Comparison of ENCODE assay signal across 8 cellular contexts in genomic region chr11:35139883-35140282, GRCh38. TPM values are rescaled to one million over a fixed set of nuclear protein-coding genes. Genes with fewer than 3 reads are reported as not detected.
DNase-seq lines count a peak whose midpoint lies in the region; ATAC-seq and TF ChIP-seq lines count a peak whose summit lies in the region.

No MANE protein-coding gene starts in this region.

- peaks cover 31% of the 10 kb centered on the region for H3K27me3 ChIP-seq in cardiac muscle cell
- H3K27me3 ChIP-seq in adrenal gland: no peaks in the 10 kb centered on the region
- H3K27me3 ChIP-seq in upper lobe of left lung: no peaks in the 10 kb centered on the region

- TF ChIP-seq POLR2A in adrenal gland (IDR thresholded peaks at IDR 0.05): no peak
- TF ChIP-seq POLR2A in upper lobe of left lung (IDR thresholded peaks at IDR 0.05): no peak

- no peaks in the 10 kb centered on the region for H3K36me3 ChIP-seq in cardiac muscle cell
- no peaks in the 10 kb centered on the region for H3K36me3 ChIP-seq in adrenal gland (replicated peaks in 1 of 2)
- no peaks in the 10 kb centered on the region for H3K36me3 ChIP-seq in upper lobe of left lung

- in situ Hi-C loops in GM13977 (cut with MboI; ENCODE audit: low pct_unique_long_range_greater_than_20kb, low sequenced_read_pairs, unreplicated experiment): loop anchor here (10.0 kb wide), 1 partner anchor 125 kb away; no protein-coding TSS in a partner anchor

- H3K27ac ChIP-seq in cardiac muscle cell (no peak overlapping the region), adrenal gland (peak overlapping the region in 4 of 5 donors; percentile 8 to 84 (median 66)), upper lobe of left lung (peak overlapping the region; percentile 92 to 99 (median 94))

- ATAC-seq in upper lobe of left lung (ENCODE audit: low FRiP score in 2 of 2): peak in 1 of 2 donors; percentile 2

- no peak for TF ChIP-seq EP300 in upper lobe of left lung (IDR thresholded peaks at IDR 0.05)

- no peak for TF ChIP-seq CTCF in cardiac muscle cell (IDR thresholded peaks at IDR 0.05; ENCODE audit: low read depth, low read length)
- TF ChIP-seq CTCF in adrenal gland (IDR thresholded peaks at IDR 0.05): no peak
- TF ChIP-seq CTCF in upper lobe of left lung (IDR thresholded peaks at IDR 0.05): no peak
- no peak for TF ChIP-seq CTCF in GM13977 (IDR thresholded peaks at IDR 0.05; ENCODE audit: extremely low read depth, insufficient read depth, missing control alignments)

- peaks cover 3% of the 10 kb centered on the region for H3K4me1 ChIP-seq in cardiac muscle cell (ENCODE audit: low read depth)
- H3K4me1 ChIP-seq in adrenal gland (replicated peaks in 1 of 2): peaks cover 0 to 20% of the 10 kb centered on the region in 2 donors
- peaks cover 33 to 53% (median 43%) of the 10 kb centered on the region in 4 donors for H3K4me1 ChIP-seq in upper lobe of left lung

- H3K9me3 ChIP-seq in cardiac muscle cell (ENCODE audit: low read depth): no peaks in the 10 kb centered on the region
- no peaks in the 10 kb centered on the region for H3K9me3 ChIP-seq in adrenal gland (replicated peaks in 1 of 3)
- no peaks in the 10 kb centered on the region for H3K9me3 ChIP-seq in upper lobe of left lung

- H3K4me3 ChIP-seq in cardiac muscle cell (peak overlapping the region; percentile 54), adrenal gland (peak overlapping the region in 3 of 4 donors; percentile 5 to 74 (median 55)), upper lobe of left lung (peak overlapping the region; percentile 65 to 84 (median 79))

- DNase-seq in cardiac muscle cell (ENCODE audit: low read depth in 1 of 2, low spot score in 1 of 2): no peak
- DNase-seq in cardiac septum (ENCODE audit: low spot score): no peak
- DNase-seq in adrenal gland: peak in 2 of 7 donors; percentile 12 to 62
- peak; percentile 39 for DNase-seq in kidney tubule cell (ENCODE audit: low spot score)
- DNase-seq in upper lobe of left lung: peak in 1 of 2 donors; percentile 38
- no peak for DNase-seq in dedifferentiated amniotic fluid mesenchymal stem cell (ENCODE audit: extremely low spot score)
- DNase-seq in GM13977 (ENCODE audit: low spot score): no peak
- DNase-seq in NCI-H1048 (lab: John Stamatoyannopoulos, UW): no peak

- intact Hi-C loops in cardiac septum (cut with DNase I) (loop anchor here (5.0 kb wide), 1 partner anchor 42 kb away; no protein-coding TSS in a partner anchor), adrenal gland (cut with DNase I) (no loop called here)

- WGBS in adrenal gland, 4 donors: 52 to 67% (median 59%) methylated on average over 1 to 4 of the region's 4 CpGs
- WGBS in upper lobe of left lung, 2 donors: 0 to 5% methylated on average over 2 to 4 of the region's 4 CpGs

RNA-seq across cellular contexts. Expression of gene CD44, which starts 0.9 kb away (rescaled TPM):
- total RNA-seq in cardiac muscle cell: 11.2 and 41.3 TPM in 2 replicates
- polyA plus RNA-seq in cardiac muscle cell: 8.5 and 32.7 TPM in 2 replicates
- 55.6 TPM for total RNA-seq in cardiac septum
- total RNA-seq in adrenal gland: 100 to 1,000 TPM in 2 of 8 donors, 10 to 100 TPM in 6; 65.3 to 110 (median 83.2) TPM
- polyA plus RNA-seq in adrenal gland: 10 to 100 TPM; 20.2 to 81.2 (median 32.5) TPM
- total RNA-seq in upper lobe of left lung: 100 to 1,000 TPM; 454 to 696 (median 551) TPM
